In genomic region chr16:3718628-3719027, GRCh38 we compare ENCODE assay signal across 15 cellular contexts. TPM values are rescaled to one million over a fixed set of nuclear protein-coding genes. Genes with fewer than 3 reads are reported as not detected.
A peak's percentile ranks its signal among the peaks of the same experiment; 100 is the strongest.
DNase-seq lines count a peak whose midpoint lies in the region; ATAC-seq and TF ChIP-seq lines count a peak whose summit lies in the region.
"Had no signal": no experiment of that assay in that cellular context is flagged by ENCODE, and none has a peak within 500 bp of the region (broad histone marks: within the 10 kb centered on the region; RNA-seq: fewer than 3 reads in every experiment).

No MANE protein-coding gene starts in this region.

- H3K27me3 Mint-ChIP-seq in stimulated activated naive CD8-positive, alpha-beta T cell treated with anti-CD3 and anti-CD28 coated beads, Interleukin-15, Interleukin-2, amounts not matched to agents 100 ng/mL and 50 ng/mL, for 24 hours = no peaks in the 10 kb centered on the region
- H3K27me3 Mint-ChIP-seq in WTC11 (ENCODE audit: low read depth) (no peaks in the 10 kb centered on the region), immature natural killer cell (ENCODE audit: low read depth in 3 of 3) (peaks cover 0 to 4% (median 2%) of the 10 kb centered on the region in 3 donors), type B pancreatic cell (no peaks in the 10 kb centered on the region)

- H3K4me3 Mint-ChIP-seq in stimulated activated naive CD8-positive, alpha-beta T cell treated with anti-CD3 and anti-CD28 coated beads, Interleukin-15, Interleukin-2, amounts not matched to agents 100 ng/mL and 50 ng/mL, for 24 hours = peak overlapping the region; percentile 51
- peak overlapping the region; percentile 85 for H3K4me3 Mint-ChIP-seq in WTC11
- peak overlapping the region; percentile 40 to 85 (median 49) for H3K4me3 Mint-ChIP-seq in immature natural killer cell
- H3K4me3 Mint-ChIP-seq in type B pancreatic cell = peak overlapping the region; percentile 73

- CTCF ChIA-PET in WTC11 (lab: Charles Lee) = interaction anchor here (1.1 kb wide), 1 partner anchor 220 kb away, joined by 3 read pairs; no protein-coding TSS in a partner anchor

- peaks cover 27% of the 10 kb centered on the region for H3K36me3 Mint-ChIP-seq in stimulated activated naive CD8-positive, alpha-beta T cell treated with anti-CD3 and anti-CD28 coated beads, Interleukin-15, Interleukin-2, amounts not matched to agents 100 ng/mL and 50 ng/mL, for 24 hours (ENCODE audit: low read depth)
- H3K36me3 Mint-ChIP-seq in WTC11 (peaks cover 7% of the 10 kb centered on the region), immature natural killer cell (peaks cover 0 to 2% (median 0%) of the 10 kb centered on the region in 3 donors), type B pancreatic cell (peaks cover 3% of the 10 kb centered on the region)

- no peak for ATAC-seq in stimulated activated naive CD8-positive, alpha-beta T cell treated with anti-CD3 and anti-CD28 coated beads, Interleukin-15, Interleukin-2, amounts not matched to agents 100 U/mL and 50 U/mL, for 24 hours
- ATAC-seq in WTC11 (no peak), GM21447 (IDR thresholded peaks at IDR 0.05; ENCODE audit: unreplicated experiment) (no peak)
- ATAC-seq: left ventricle myocardium superior had no signal

- no peaks in the 10 kb centered on the region for H3K9me3 Mint-ChIP-seq in stimulated activated naive CD8-positive, alpha-beta T cell treated with anti-CD3 and anti-CD28 coated beads, Interleukin-15, Interleukin-2, amounts not matched to agents 100 ng/mL and 50 ng/mL, for 24 hours
- H3K9me3 Mint-ChIP-seq in WTC11 (no peaks in the 10 kb centered on the region), immature natural killer cell (no peaks in the 10 kb centered on the region), type B pancreatic cell (no peaks in the 10 kb centered on the region)

- TF ChIP-seq CTCF in WTC11 (IDR thresholded peaks at IDR 0.05) = no peak
- TF ChIP-seq CTCF in type B pancreatic cell (conservative IDR thresholded peaks at IDR 0.05) = no peak

- POLR2A ChIA-PET in WTC11 (lab: Charles Lee) = interaction anchor here (0.7 kb wide), 1 partner anchor 530 kb away, joined by 3 read pairs; no protein-coding TSS in a partner anchor

- H3K27ac Mint-ChIP-seq in stimulated activated naive CD8-positive, alpha-beta T cell treated with anti-CD3 and anti-CD28 coated beads, Interleukin-15, Interleukin-2, amounts not matched to agents 100 ng/mL and 50 ng/mL, for 24 hours = no peak overlapping the region
- H3K27ac Mint-ChIP-seq in WTC11 (no peak overlapping the region), immature natural killer cell (peak overlapping the region in 4 of 6 donors; percentile 7 to 84 (median 50)), type B pancreatic cell (peak overlapping the region; percentile 71)

- peaks cover 36% of the 10 kb centered on the region for H3K4me1 Mint-ChIP-seq in stimulated activated naive CD8-positive, alpha-beta T cell treated with anti-CD3 and anti-CD28 coated beads, Interleukin-15, Interleukin-2, amounts not matched to agents 100 ng/mL and 50 ng/mL, for 24 hours (ENCODE audit: low read depth)
- H3K4me1 Mint-ChIP-seq in WTC11 (peaks cover 29% of the 10 kb centered on the region), immature natural killer cell (peaks cover 20 to 21% of the 10 kb centered on the region in 2 donors), type B pancreatic cell (ENCODE audit: unreplicated experiment) (peaks cover 23% of the 10 kb centered on the region)

- no peak for DNase-seq in stimulated activated naive CD8-positive, alpha-beta T cell treated with anti-CD3 and anti-CD28 coated beads, Interleukin-15, Interleukin-2, amounts not matched to agents 100 U/mL and 50 U/mL, for 24 hours
- DNase-seq in WTC11 (ENCODE audit: low spot score) = no peak
- DNase-seq in immature natural killer cell = no peak
- DNase-seq in type B pancreatic cell (ENCODE audit: extremely low spot score, unreplicated experiment) = no peak
- no peak for DNase-seq in iPS-NIHi7 (ENCODE audit: extremely low spot score)
- DNase-seq in RPMI8226 = no peak
- DNase-seq: caudate nucleus; GM23248; left ventricle myocardium superior; MG63; stimulated activated naive CD4-positive, alpha-beta T cell treated with Interleukin-2 at 50 U/mL for 16 hours; T-helper 1 cell; uterus had no signal

TF ChIP-seq in WTC11, 78 proteins besides CTCF, POLR2A, EP300 and RAD21 (continues in another document):
- TF ChIP-seq ATF1 (CRISPR knock-in tag; IDR thresholded peaks at IDR 0.05) (no peak), USF1 (CRISPR knock-in tag; IDR thresholded peaks at IDR 0.05) (no peak), ATF6 (CRISPR knock-in tag; IDR thresholded peaks at IDR 0.05) (no peak), PREB (CRISPR knock-in tag; IDR thresholded peaks at IDR 0.05; ENCODE audit: borderline replicate concordance) (no peak), PRRX2 (CRISPR knock-in tag; IDR thresholded peaks at IDR 0.05) (no peak), IRF2 (CRISPR knock-in tag; IDR thresholded peaks at IDR 0.05; ENCODE audit: borderline replicate concordance, low read depth) (no peak), CREM (CRISPR knock-in tag; IDR thresholded peaks at IDR 0.05) (no peak), FOXP1 (CRISPR knock-in tag; IDR thresholded peaks at IDR 0.05; ENCODE audit: borderline replicate concordance) (no peak), IRF1 (CRISPR knock-in tag; IDR thresholded peaks at IDR 0.05) (no peak), RELA (CRISPR knock-in tag; IDR thresholded peaks at IDR 0.05; ENCODE audit: borderline replicate concordance) (no peak), KAT7 (CRISPR knock-in tag; IDR thresholded peaks at IDR 0.05; ENCODE audit: borderline replicate concordance) (no peak), MXD4 (CRISPR knock-in tag; IDR thresholded peaks at IDR 0.05; ENCODE audit: borderline replicate concordance) (no peak)

RNA-seq across cellular contexts. Expression of gene TRAP1, which starts 1.3 kb away (rescaled TPM):
- total RNA-seq in WTC11 (2021) = 275 to 290 TPM (median 285 TPM) in 3 replicates
- 10 to 100 TPM; 30.1 to 32.1 (median 30.7) TPM for polyA plus RNA-seq in immature natural killer cell
- 132 and 138 TPM in 2 replicates for total RNA-seq in type B pancreatic cell (ENCODE audit: low replicate concordance)

Comparison
In these comparisons a context has a peak if more than half of its experiments do, and no peak if none do; other contexts are left out.
1. H3K27ac Mint-ChIP-seq: peak in immature natural killer cell (4 of 6) and type B pancreatic cell (single experiment); none in stimulated activated naive CD8-positive, alpha-beta T cell treated with anti-CD3 and anti-CD28 coated beads, Interleukin-15, Interleukin-2, amounts not matched to agents 100 ng/mL and 50 ng/mL, for 24 hours (single experiment) and WTC11 (single experiment).
2. Peak in every context shown above with its lines, with median percentiles within 50 percentile points of each other: H3K4me3 Mint-ChIP-seq.